1 cellular context compared by ENCODE assay signal in the genomic region with DNA sequence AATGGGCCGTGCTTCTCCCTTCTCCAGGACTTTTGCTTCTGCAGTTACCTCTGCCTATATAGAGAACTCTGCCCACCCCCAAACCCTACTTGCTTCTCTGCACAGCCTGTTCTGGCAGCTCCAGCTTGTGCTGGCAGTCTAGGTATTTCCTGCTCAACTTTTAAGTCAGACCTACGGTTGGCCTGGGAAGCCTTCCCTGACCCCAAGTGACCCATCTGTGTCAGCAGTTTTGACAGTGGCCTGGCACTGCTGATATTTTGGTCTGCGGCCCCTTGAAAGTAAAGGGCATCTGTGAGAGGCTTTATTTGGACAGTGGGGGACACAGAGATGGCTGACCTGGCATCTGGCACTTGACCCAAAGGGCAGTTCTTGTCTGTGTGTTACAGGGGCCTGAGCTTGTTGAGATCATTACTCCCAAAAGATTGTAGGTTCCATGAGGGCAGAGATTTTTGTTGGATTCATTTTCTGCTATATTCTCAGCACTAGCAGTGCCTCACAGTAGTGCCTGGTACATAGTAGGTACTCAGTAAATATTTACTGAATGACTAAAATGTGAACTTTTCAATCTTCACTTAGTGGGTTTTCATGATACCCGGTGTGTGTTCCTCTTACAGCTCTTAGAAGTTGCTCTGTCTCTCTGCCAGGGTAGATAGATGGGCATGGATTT.
TF ChIP-seq lines count a peak whose summit lies in the region.

No MANE protein-coding gene starts in this region.

TF ChIP-seq in GM23338, 12 proteins besides CTCF, POLR2A, EP300 and RAD21 (continued from another document):
- TF ChIP-seq, protein P1, sequence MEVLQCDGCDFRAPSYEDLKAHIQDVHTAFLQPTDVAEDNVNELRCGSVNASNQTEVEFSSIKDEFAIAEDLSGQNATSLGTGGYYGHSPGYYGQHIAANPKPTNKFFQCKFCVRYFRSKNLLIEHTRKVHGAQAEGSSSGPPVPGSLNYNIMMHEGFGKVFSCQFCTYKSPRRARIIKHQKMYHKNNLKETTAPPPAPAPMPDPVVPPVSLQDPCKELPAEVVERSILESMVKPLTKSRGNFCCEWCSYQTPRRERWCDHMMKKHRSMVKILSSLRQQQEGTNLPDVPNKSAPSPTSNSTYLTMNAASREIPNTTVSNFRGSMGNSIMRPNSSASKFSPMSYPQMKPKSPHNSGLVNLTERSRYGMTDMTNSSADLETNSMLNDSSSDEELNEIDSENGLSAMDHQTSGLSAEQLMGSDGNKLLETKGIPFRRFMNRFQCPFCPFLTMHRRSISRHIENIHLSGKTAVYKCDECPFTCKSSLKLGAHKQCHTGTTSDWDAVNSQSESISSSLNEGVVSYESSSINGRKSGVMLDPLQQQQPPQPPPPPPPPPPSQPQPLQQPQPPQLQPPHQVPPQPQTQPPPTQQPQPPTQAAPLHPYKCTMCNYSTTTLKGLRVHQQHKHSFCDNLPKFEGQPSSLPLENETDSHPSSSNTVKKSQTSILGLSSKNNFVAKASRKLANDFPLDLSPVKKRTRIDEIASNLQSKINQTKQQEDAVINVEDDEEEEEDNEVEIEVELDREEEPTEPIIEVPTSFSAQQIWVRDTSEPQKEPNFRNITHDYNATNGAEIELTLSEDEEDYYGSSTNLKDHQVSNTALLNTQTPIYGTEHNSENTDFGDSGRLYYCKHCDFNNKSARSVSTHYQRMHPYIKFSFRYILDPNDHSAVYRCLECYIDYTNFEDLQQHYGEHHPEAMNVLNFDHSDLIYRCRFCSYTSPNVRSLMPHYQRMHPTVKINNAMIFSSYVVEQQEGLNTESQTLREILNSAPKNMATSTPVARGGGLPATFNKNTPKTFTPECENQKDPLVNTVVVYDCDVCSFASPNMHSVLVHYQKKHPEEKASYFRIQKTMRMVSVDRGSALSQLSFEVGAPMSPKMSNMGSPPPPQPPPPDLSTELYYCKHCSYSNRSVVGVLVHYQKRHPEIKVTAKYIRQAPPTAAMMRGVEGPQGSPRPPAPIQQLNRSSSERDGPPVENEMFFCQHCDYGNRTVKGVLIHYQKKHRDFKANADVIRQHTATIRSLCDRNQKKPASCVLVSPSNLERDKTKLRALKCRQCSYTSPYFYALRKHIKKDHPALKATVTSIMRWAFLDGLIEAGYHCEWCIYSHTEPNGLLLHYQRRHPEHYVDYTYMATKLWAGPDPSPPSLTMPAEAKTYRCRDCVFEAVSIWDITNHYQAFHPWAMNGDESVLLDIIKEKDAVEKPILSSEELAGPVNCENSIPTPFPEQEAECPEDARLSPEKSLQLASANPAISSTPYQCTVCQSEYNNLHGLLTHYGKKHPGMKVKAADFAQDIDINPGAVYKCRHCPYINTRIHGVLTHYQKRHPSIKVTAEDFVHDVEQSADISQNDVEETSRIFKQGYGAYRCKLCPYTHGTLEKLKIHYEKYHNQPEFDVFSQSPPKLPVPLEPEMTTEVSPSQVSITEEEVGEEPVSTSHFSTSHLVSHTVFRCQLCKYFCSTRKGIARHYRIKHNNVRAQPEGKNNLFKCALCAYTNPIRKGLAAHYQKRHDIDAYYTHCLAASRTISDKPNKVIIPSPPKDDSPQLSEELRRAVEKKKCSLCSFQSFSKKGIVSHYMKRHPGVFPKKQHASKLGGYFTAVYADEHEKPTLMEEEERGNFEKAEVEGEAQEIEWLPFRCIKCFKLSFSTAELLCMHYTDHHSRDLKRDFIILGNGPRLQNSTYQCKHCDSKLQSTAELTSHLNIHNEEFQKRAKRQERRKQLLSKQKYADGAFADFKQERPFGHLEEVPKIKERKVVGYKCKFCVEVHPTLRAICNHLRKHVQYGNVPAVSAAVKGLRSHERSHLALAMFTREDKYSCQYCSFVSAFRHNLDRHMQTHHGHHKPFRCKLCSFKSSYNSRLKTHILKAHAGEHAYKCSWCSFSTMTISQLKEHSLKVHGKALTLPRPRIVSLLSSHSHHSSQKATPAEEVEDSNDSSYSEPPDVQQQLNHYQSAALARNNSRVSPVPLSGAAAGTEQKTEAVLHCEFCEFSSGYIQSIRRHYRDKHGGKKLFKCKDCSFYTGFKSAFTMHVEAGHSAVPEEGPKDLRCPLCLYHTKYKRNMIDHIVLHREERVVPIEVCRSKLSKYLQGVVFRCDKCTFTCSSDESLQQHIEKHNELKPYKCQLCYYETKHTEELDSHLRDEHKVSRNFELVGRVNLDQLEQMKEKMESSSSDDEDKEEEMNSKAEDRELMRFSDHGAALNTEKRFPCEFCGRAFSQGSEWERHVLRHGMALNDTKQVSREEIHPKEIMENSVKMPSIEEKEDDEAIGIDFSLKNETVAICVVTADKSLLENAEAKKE (CRISPR knock-in tag; IDR thresholded peaks at IDR 0.05): no peak
- TF ChIP-seq CREB1 (CRISPR knock-in tag; IDR thresholded peaks at IDR 0.05; ENCODE audit: low read depth) (no peak), STAT1 (IDR thresholded peaks at IDR 0.05; ENCODE audit: unreplicated experiment) (no peak), EZH2 (IDR thresholded peaks at IDR 0.05; ENCODE audit: low read depth, unreplicated experiment) (no peak), POLR2AphosphoS5 (IDR thresholded peaks at IDR 0.05; ENCODE audit: low read depth) (no peak), ZNF114 (CRISPR knock-in tag; IDR thresholded peaks at IDR 0.05) (no peak), JUNB (IDR thresholded peaks at IDR 0.05; ENCODE audit: unreplicated experiment) (no peak)
- TF ChIP-seq, protein P2, sequence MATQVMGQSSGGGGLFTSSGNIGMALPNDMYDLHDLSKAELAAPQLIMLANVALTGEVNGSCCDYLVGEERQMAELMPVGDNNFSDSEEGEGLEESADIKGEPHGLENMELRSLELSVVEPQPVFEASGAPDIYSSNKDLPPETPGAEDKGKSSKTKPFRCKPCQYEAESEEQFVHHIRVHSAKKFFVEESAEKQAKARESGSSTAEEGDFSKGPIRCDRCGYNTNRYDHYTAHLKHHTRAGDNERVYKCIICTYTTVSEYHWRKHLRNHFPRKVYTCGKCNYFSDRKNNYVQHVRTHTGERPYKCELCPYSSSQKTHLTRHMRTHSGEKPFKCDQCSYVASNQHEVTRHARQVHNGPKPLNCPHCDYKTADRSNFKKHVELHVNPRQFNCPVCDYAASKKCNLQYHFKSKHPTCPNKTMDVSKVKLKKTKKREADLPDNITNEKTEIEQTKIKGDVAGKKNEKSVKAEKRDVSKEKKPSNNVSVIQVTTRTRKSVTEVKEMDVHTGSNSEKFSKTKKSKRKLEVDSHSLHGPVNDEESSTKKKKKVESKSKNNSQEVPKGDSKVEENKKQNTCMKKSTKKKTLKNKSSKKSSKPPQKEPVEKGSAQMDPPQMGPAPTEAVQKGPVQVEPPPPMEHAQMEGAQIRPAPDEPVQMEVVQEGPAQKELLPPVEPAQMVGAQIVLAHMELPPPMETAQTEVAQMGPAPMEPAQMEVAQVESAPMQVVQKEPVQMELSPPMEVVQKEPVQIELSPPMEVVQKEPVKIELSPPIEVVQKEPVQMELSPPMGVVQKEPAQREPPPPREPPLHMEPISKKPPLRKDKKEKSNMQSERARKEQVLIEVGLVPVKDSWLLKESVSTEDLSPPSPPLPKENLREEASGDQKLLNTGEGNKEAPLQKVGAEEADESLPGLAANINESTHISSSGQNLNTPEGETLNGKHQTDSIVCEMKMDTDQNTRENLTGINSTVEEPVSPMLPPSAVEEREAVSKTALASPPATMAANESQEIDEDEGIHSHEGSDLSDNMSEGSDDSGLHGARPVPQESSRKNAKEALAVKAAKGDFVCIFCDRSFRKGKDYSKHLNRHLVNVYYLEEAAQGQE (IDR thresholded peaks at IDR 0.05; ENCODE audit: unreplicated experiment): no peak
